Comparison of ENCODE assay signal across 1 cellular context in the genomic region with DNA sequence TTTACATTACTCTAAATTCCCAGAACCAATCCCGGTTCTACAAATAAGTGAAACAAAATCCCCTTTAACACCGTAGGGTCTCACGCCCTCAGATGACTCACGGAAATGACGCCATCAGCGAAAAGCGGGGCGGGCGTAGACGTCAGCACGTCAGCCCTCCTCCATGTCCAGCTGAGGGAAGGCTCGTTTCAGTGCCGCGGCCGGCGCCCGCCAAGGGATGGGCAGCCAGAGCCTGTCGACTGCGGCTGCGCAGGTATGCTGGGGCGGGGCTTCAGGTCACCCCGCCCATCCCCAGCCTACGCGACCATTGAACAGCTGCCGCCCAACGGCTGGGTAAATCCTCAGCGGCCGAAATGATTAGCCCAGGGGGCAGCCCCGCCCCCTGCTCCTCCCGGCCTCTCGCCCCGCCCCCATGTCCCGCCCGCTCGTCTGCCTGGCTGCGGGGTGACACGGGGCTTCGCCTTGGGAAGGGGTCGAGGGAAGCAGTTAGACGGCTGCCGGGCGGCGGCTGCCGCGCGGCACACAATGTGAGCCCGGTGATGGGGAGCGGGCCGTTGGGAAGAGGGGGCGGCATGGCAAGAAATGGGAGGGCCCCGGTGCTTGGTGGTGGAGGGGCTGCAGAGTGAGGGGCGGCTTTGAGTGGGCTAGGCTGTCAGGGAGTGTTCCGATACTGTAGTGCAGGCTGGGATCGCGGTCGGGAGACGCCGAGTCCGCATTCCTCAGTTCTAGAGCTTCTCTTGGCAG.
TF ChIP-seq lines count a peak whose summit lies in the region.

A gene (plus strand): TSS at position 420 of the 744 bp plus-strand sequence. CDS start 1,510 bp downstream, outside the sequence.

TF ChIP-seq in HepG2, 621 proteins besides CTCF, POLR2A, EP300 and RAD21 (continued from another document and continues in another):
- TF ChIP-seq POLR2G (IDR thresholded peaks at IDR 0.05; ENCODE audit: low read depth, low read length), result peak; percentile 86
- no peak for TF ChIP-seq ZNF33B (CRISPR knock-in tag; IDR thresholded peaks at IDR 0.05)
- no peak for TF ChIP-seq TBP (CRISPR knock-in tag; IDR thresholded peaks at IDR 0.05)
- peak; percentile 56; the same call in 1 of the 2 replicates for TF ChIP-seq RFX5 (IDR thresholded peaks at IDR 0.05; ENCODE audit: low read depth, low read length)
- TF ChIP-seq ZSCAN21 (CRISPR knock-in tag; IDR thresholded peaks at IDR 0.05; ENCODE audit: borderline replicate concordance), result no peak; the same call in 1 of the 2 replicates
- peak; percentile 80; the same call in 1 of the 2 replicates for TF ChIP-seq ZNF891 (CRISPR knock-in tag; IDR thresholded peaks at IDR 0.05)
- peak; percentile 88 for TF ChIP-seq SAP130 (CRISPR knock-in tag; IDR thresholded peaks at IDR 0.05; ENCODE audit: low read depth)
- TF ChIP-seq, protein P1, sequence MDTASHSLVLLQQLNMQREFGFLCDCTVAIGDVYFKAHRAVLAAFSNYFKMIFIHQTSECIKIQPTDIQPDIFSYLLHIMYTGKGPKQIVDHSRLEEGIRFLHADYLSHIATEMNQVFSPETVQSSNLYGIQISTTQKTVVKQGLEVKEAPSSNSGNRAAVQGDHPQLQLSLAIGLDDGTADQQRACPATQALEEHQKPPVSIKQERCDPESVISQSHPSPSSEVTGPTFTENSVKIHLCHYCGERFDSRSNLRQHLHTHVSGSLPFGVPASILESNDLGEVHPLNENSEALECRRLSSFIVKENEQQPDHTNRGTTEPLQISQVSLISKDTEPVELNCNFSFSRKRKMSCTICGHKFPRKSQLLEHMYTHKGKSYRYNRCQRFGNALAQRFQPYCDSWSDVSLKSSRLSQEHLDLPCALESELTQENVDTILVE (CRISPR knock-in tag; IDR thresholded peaks at IDR 0.05), result peak; percentile 98
- TF ChIP-seq SCMH1 (CRISPR knock-in tag; IDR thresholded peaks at IDR 0.05; ENCODE audit: borderline replicate concordance), result no peak
- no peak for TF ChIP-seq PRMT3 (CRISPR knock-in tag; IDR thresholded peaks at IDR 0.05; ENCODE audit: borderline replicate concordance, low read depth)
- TF ChIP-seq, protein P2, sequence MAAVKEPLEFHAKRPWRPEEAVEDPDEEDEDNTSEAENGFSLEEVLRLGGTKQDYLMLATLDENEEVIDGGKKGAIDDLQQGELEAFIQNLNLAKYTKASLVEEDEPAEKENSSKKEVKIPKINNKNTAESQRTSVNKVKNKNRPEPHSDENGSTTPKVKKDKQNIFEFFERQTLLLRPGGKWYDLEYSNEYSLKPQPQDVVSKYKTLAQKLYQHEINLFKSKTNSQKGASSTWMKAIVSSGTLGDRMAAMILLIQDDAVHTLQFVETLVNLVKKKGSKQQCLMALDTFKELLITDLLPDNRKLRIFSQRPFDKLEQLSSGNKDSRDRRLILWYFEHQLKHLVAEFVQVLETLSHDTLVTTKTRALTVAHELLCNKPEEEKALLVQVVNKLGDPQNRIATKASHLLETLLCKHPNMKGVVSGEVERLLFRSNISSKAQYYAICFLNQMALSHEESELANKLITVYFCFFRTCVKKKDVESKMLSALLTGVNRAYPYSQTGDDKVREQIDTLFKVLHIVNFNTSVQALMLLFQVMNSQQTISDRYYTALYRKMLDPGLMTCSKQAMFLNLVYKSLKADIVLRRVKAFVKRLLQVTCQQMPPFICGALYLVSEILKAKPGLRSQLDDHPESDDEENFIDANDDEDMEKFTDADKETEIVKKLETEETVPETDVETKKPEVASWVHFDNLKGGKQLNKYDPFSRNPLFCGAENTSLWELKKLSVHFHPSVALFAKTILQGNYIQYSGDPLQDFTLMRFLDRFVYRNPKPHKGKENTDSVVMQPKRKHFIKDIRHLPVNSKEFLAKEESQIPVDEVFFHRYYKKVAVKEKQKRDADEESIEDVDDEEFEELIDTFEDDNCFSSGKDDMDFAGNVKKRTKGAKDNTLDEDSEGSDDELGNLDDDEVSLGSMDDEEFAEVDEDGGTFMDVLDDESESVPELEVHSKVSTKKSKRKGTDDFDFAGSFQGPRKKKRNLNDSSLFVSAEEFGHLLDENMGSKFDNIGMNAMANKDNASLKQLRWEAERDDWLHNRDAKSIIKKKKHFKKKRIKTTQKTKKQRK (IDR thresholded peaks at IDR 0.05; ENCODE audit: low read length), result no peak
- TF ChIP-seq ZMYM2 (CRISPR knock-in tag; IDR thresholded peaks at IDR 0.05), result peak; percentile 94
- no peak; the same call in 1 of the 2 replicates for TF ChIP-seq MEIS1 (CRISPR knock-in tag; IDR thresholded peaks at IDR 0.05; ENCODE audit: borderline replicate concordance)
- TF ChIP-seq ZNF468 (CRISPR knock-in tag; IDR thresholded peaks at IDR 0.05), result no peak
- TF ChIP-seq, protein P3, sequence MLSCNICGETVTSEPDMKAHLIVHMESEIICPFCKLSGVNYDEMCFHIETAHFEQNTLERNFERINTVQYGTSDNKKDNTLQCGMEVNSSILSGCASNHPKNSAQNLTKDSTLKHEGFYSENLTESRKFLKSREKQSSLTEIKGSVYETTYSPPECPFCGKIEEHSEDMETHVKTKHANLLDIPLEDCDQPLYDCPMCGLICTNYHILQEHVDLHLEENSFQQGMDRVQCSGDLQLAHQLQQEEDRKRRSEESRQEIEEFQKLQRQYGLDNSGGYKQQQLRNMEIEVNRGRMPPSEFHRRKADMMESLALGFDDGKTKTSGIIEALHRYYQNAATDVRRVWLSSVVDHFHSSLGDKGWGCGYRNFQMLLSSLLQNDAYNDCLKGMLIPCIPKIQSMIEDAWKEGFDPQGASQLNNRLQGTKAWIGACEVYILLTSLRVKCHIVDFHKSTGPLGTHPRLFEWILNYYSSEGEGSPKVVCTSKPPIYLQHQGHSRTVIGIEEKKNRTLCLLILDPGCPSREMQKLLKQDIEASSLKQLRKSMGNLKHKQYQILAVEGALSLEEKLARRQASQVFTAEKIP (CRISPR knock-in tag; IDR thresholded peaks at IDR 0.05; ENCODE audit: borderline replicate concordance), result no peak
- TF ChIP-seq CREB1 (IDR thresholded peaks at IDR 0.05), result peak; percentile 97
- TF ChIP-seq CREB1 (CRISPR knock-in tag; IDR thresholded peaks at IDR 0.05), result peak; percentile 97
- TF ChIP-seq ZNF10 (CRISPR knock-in tag; IDR thresholded peaks at IDR 0.05; ENCODE audit: borderline replicate concordance, low read depth), result no peak
- TF ChIP-seq, protein P4, sequence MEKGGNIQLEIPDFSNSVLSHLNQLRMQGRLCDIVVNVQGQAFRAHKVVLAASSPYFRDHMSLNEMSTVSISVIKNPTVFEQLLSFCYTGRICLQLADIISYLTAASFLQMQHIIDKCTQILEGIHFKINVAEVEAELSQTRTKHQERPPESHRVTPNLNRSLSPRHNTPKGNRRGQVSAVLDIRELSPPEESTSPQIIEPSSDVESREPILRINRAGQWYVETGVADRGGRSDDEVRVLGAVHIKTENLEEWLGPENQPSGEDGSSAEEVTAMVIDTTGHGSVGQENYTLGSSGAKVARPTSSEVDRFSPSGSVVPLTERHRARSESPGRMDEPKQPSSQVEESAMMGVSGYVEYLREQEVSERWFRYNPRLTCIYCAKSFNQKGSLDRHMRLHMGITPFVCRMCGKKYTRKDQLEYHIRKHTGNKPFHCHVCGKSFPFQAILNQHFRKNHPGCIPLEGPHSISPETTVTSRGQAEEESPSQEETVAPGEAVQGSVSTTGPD (CRISPR knock-in tag; IDR thresholded peaks at IDR 0.05), result no peak
- peak; percentile 69; the same call in 1 of the 2 replicates for TF ChIP-seq MED13 (CRISPR knock-in tag; IDR thresholded peaks at IDR 0.05)
- TF ChIP-seq LCORL (IDR thresholded peaks at IDR 0.05), result no peak
- TF ChIP-seq LCORL (CRISPR knock-in tag; IDR thresholded peaks at IDR 0.05), result 0 out of 2 replicates have a peak, but pooled peaks have one; percentile 30
- TF ChIP-seq XRCC5 (optimal IDR thresholded peaks at IDR 0.05; ENCODE audit: low read length), result peak; percentile 41
- TF ChIP-seq CAMTA2 (CRISPR knock-in tag; IDR thresholded peaks at IDR 0.05; ENCODE audit: borderline replicate concordance), result peak; percentile 78; the same call in 1 of the 2 replicates
- TF ChIP-seq STAT5B (CRISPR knock-in tag; IDR thresholded peaks at IDR 0.05), result no peak
- 0 out of 2 replicates have a peak, but pooled peaks have one; percentile 12 for TF ChIP-seq NR2C2 (CRISPR knock-in tag; IDR thresholded peaks at IDR 0.05; ENCODE audit: borderline replicate concordance)
- TF ChIP-seq, protein P5, sequence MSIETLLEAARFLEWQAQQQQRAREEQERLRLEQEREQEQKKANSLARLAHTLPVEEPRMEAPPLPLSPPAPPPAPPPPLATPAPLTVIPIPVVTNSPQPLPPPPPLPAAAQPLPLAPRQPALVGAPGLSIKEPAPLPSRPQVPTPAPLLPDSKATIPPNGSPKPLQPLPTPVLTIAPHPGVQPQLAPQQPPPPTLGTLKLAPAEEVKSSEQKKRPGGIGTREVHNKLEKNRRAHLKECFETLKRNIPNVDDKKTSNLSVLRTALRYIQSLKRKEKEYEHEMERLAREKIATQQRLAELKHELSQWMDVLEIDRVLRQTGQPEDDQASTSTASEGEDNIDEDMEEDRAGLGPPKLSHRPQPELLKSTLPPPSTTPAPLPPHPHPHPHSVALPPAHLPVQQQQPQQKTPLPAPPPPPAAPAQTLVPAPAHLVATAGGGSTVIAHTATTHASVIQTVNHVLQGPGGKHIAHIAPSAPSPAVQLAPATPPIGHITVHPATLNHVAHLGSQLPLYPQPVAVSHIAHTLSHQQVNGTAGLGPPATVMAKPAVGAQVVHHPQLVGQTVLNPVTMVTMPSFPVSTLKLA (IDR thresholded peaks at IDR 0.05), result no peak; the same call in 1 of the 2 replicates
- 0 out of 2 replicates have a peak, but pooled peaks have one; percentile 40 for TF ChIP-seq ELF4 (CRISPR knock-in tag; IDR thresholded peaks at IDR 0.05; ENCODE audit: borderline replicate concordance)
- peak; percentile 34; the same call in 1 of the 2 replicates for TF ChIP-seq YEATS4 (CRISPR knock-in tag; IDR thresholded peaks at IDR 0.05; ENCODE audit: borderline replicate concordance)
- TF ChIP-seq, protein P6, sequence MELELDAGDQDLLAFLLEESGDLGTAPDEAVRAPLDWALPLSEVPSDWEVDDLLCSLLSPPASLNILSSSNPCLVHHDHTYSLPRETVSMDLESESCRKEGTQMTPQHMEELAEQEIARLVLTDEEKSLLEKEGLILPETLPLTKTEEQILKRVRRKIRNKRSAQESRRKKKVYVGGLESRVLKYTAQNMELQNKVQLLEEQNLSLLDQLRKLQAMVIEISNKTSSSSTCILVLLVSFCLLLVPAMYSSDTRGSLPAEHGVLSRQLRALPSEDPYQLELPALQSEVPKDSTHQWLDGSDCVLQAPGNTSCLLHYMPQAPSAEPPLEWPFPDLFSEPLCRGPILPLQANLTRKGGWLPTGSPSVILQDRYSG (CRISPR knock-in tag; IDR thresholded peaks at IDR 0.05), result no peak
- TF ChIP-seq MZF1 (CRISPR knock-in tag; IDR thresholded peaks at IDR 0.05; ENCODE audit: borderline replicate concordance), result no peak; the same call in 1 of the 2 replicates
- TF ChIP-seq KLF15 (CRISPR knock-in tag; IDR thresholded peaks at IDR 0.05; ENCODE audit: borderline replicate concordance), result 0 out of 2 replicates have a peak, but pooled peaks have one; percentile 67
- TF ChIP-seq, protein P7, sequence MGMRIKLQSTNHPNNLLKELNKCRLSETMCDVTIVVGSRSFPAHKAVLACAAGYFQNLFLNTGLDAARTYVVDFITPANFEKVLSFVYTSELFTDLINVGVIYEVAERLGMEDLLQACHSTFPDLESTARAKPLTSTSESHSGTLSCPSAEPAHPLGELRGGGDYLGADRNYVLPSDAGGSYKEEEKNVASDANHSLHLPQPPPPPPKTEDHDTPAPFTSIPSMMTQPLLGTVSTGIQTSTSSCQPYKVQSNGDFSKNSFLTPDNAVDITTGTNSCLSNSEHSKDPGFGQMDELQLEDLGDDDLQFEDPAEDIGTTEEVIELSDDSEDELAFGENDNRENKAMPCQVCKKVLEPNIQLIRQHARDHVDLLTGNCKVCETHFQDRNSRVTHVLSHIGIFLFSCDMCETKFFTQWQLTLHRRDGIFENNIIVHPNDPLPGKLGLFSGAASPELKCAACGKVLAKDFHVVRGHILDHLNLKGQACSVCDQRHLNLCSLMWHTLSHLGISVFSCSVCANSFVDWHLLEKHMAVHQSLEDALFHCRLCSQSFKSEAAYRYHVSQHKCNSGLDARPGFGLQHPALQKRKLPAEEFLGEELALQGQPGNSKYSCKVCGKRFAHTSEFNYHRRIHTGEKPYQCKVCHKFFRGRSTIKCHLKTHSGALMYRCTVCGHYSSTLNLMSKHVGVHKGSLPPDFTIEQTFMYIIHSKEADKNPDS (CRISPR knock-in tag; IDR thresholded peaks at IDR 0.05), result no peak
- TF ChIP-seq, protein P8, sequence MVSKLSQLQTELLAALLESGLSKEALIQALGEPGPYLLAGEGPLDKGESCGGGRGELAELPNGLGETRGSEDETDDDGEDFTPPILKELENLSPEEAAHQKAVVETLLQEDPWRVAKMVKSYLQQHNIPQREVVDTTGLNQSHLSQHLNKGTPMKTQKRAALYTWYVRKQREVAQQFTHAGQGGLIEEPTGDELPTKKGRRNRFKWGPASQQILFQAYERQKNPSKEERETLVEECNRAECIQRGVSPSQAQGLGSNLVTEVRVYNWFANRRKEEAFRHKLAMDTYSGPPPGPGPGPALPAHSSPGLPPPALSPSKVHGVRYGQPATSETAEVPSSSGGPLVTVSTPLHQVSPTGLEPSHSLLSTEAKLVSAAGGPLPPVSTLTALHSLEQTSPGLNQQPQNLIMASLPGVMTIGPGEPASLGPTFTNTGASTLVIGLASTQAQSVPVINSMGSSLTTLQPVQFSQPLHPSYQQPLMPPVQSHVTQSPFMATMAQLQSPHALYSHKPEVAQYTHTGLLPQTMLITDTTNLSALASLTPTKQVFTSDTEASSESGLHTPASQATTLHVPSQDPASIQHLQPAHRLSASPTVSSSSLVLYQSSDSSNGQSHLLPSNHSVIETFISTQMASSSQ (IDR thresholded peaks at IDR 0.05; ENCODE audit: low read depth), result no peak
- TF ChIP-seq, protein P8 (CRISPR knock-in tag; IDR thresholded peaks at IDR 0.05; ENCODE audit: borderline replicate concordance), result peak; percentile 20; the same call in 1 of the 2 replicates
- TF ChIP-seq ZFP36L1 (CRISPR knock-in tag; IDR thresholded peaks at IDR 0.05), result no peak
- no peak for TF ChIP-seq SOX6 (IDR thresholded peaks at IDR 0.05)
- TF ChIP-seq SOX6 (CRISPR knock-in tag; IDR thresholded peaks at IDR 0.05), result peak; percentile 63; the same call in 1 of the 2 replicates
- 0 out of 2 replicates have a peak, but pooled peaks have one; percentile 24 for TF ChIP-seq CC2D1A (CRISPR knock-in tag; IDR thresholded peaks at IDR 0.05)
- TF ChIP-seq KDM4B (CRISPR knock-in tag; IDR thresholded peaks at IDR 0.05), result peak; percentile 10; the same call in 1 of the 2 replicates
- TF ChIP-seq MTA1 (CRISPR knock-in tag; IDR thresholded peaks at IDR 0.05; ENCODE audit: borderline replicate concordance), result peak; percentile 59; the same call in 1 of the 2 replicates
- TF ChIP-seq ZKSCAN5 (CRISPR knock-in tag; IDR thresholded peaks at IDR 0.05), result no peak
- no peak for TF ChIP-seq FOXK2 (IDR thresholded peaks at IDR 0.05)
- no peak; the same call in 1 of the 2 replicates for TF ChIP-seq SALL2 (CRISPR knock-in tag; IDR thresholded peaks at IDR 0.05)
- TF ChIP-seq ATF1 (CRISPR knock-in tag; IDR thresholded peaks at IDR 0.05), result peak; percentile 96
